In genomic region chr2:61018798-61019197, GRCh38 we compare ENCODE assay signal across 1 cellular context.
TF ChIP-seq lines count a peak whose summit lies in the region.

No MANE protein-coding gene starts in this region.

TF ChIP-seq in HepG2, 621 proteins besides CTCF, POLR2A, EP300 and RAD21:
- TF ChIP-seq RBFOX2 (IDR thresholded peaks at IDR 0.05; ENCODE audit: low read depth, low read length) (peak; percentile 81), RXRA (CRISPR knock-in tag; IDR thresholded peaks at IDR 0.05) (no peak), HNRNPUL1 (IDR thresholded peaks at IDR 0.05; ENCODE audit: low read depth, low read length) (0 out of 2 replicates have a peak, but pooled peaks have one; percentile 31), SP2 (CRISPR knock-in tag; IDR thresholded peaks at IDR 0.05) (no peak), ZNF142 (CRISPR knock-in tag; IDR thresholded peaks at IDR 0.05) (no peak), AGO2 (optimal IDR thresholded peaks at IDR 0.05; ENCODE audit: low read depth, low read length) (peak; percentile 73)
